In the genomic region with DNA sequence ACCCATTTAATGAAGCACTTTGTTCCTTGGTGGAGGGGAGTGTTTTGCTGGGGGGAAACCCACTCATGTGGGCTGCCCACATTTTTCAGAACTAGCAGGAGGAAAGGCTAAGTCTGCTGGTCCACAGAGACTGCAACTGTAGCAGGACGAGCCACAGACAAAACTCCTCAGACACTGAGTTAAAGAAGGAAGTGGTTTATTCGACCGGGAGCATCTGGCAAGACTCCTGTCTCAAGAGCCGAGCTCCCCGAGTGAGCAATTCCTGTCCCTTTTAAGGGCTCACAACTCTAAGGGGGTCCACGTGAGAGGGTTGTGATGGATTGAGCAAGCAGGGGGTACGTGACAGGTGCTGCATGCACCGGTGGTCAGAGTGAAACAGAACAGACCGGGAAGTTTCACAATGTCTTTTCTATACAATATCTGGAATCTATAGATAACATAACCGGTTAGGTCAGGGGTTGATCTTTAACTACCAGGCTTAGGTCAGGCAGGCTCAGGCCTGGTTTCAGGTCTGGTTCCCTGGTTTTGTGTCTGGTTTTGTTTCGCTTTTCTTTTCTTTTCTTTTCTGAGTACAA, we compare ENCODE assay signal across 8 cellular contexts. TPM values are rescaled to one million over a fixed set of nuclear protein-coding genes. Genes with fewer than 3 reads are reported as not detected.
DNase-seq lines count a peak whose midpoint lies in the region; ATAC-seq and TF ChIP-seq lines count a peak whose summit lies in the region.
"Not testable (repeated sequence)": the region's sequence is repeated elsewhere in the genome, so short reads cannot be mapped to it uniquely, and the experiment has no call there.
"Had no signal": no experiment of that assay in that cellular context is flagged by ENCODE, and none has a peak within 500 bp of the region (broad histone marks: within the 10 kb centered on the region; RNA-seq: fewer than 3 reads in every experiment).

No MANE protein-coding gene starts in this region.

- H3K79me1 ChIP-seq in trophoblast cell (ENCODE audit: low read length), result peaks cover 21% of the 10 kb centered on the region

- not testable (repeated sequence) for H3K36me3 Mint-ChIP-seq in T-helper 17 cell (ENCODE audit: low read depth); memory B cell
- peaks cover 12% of the 10 kb centered on the region for H3K36me3 Mint-ChIP-seq in activated naive CD8-positive, alpha-beta T cell

- TF ChIP-seq CTCF in coronary artery (IDR thresholded peaks at IDR 0.05), result not testable (repeated sequence)

- peak overlapping the region; percentile 47 for H3K4me3 Mint-ChIP-seq in T-helper 17 cell
- peak overlapping the region; percentile 17 for H3K4me3 Mint-ChIP-seq in activated naive CD8-positive, alpha-beta T cell
- H3K4me3 Mint-ChIP-seq in memory B cell, result peak overlapping the region; percentile 77

- WGBS in trophoblast cell (ENCODE audit: extremely low coverage, insufficient coverage, insufficient read length), result no CpG with 5 or more reads among the region's 11 CpGs

- H3K14ac ChIP-seq in trophoblast cell (ENCODE audit: low read length), result peak overlapping the region; percentile 67

- H3K18ac ChIP-seq in trophoblast cell (ENCODE audit: low read length), result peak overlapping the region; percentile 11

- H2BK120ac ChIP-seq in trophoblast cell (ENCODE audit: insufficient read depth, low read length, poor library complexity), result peak overlapping the region; percentile 87

- ATAC-seq in T-helper 17 cell; memory B cell (ENCODE audit: low read depth): not testable (repeated sequence)

- peak overlapping the region in 1 of 2 donors; percentile 64 for H3K27ac ChIP-seq in coronary artery
- H3K27ac ChIP-seq in trophoblast cell (ENCODE audit: low read depth, low read length), result peak overlapping the region; percentile 92
- peak overlapping the region; percentile 58 for H3K27ac ChIP-seq in stomach smooth muscle (ENCODE audit: low read length)

- H3K79me2 ChIP-seq in trophoblast cell (ENCODE audit: control insufficient read depth, insufficient read depth, low read length, poor library complexity), result peaks cover 13% of the 10 kb centered on the region

- peak overlapping the region; percentile 22 for H3K4me2 ChIP-seq in trophoblast cell (ENCODE audit: low read length)

- DNase-seq in GF-D8 (lab: John Stamatoyannopoulos, UW) (peak; percentile 43), trophoblast cell (peak in 1 of 2 donors; percentile 27)
- not testable (repeated sequence) for DNase-seq in T-helper 17 cell; coronary artery (ENCODE audit: low spot score); memory B cell (ENCODE audit: low spot score in 2 of 2)

- H4K8ac ChIP-seq in trophoblast cell (ENCODE audit: low read depth, low read length), result not testable (repeated sequence)

- H3K4me1 ChIP-seq in trophoblast cell (ENCODE audit: control insufficient read depth in 1 of 2, insufficient read depth in 2 of 2, low read length in 2 of 2), result peaks cover 17 to 25% of the 10 kb centered on the region in 2 experiments
- H3K4me1 ChIP-seq in stomach smooth muscle (ENCODE audit: control insufficient read depth, insufficient read depth, low read length), result peaks cover 13% of the 10 kb centered on the region

- H2AFZ ChIP-seq in trophoblast cell (ENCODE audit: insufficient read depth, low read length, poor library complexity), result not testable (repeated sequence)

- not testable (repeated sequence) for H3K9me3 Mint-ChIP-seq in activated naive CD8-positive, alpha-beta T cell (ENCODE audit: low read depth); memory B cell

- not testable (repeated sequence) for H3K9me3 ChIP-seq in T-helper 17 cell (ENCODE audit: control insufficient read depth, low read length, poor library complexity, severe bottlenecking); trophoblast cell (ENCODE audit: insufficient read depth, low read depth, low read length); stomach smooth muscle (ENCODE audit: control insufficient read depth in 2 of 2, low read length in 2 of 2)

- not testable (repeated sequence) for H3K4ac ChIP-seq in trophoblast cell (ENCODE audit: low read depth, low read length)

- H2BK5ac ChIP-seq in trophoblast cell (ENCODE audit: low read depth, low read length, poor library complexity), result peak overlapping the region; percentile 77

- H3K36me3 ChIP-seq in trophoblast cell (ENCODE audit: control insufficient read depth in 1 of 2, insufficient read depth in 2 of 2, low read length in 2 of 2); stomach smooth muscle (ENCODE audit: control insufficient read depth in 2 of 2, insufficient read depth in 2 of 2, low read length in 2 of 2): not testable (repeated sequence)

- not testable (repeated sequence) for H3K27me3 ChIP-seq in trophoblast cell (ENCODE audit: insufficient read depth, low read length); stomach smooth muscle (ENCODE audit: control insufficient read depth in 1 of 2, insufficient read depth in 2 of 2, low read length in 2 of 2)

- H3K27ac Mint-ChIP-seq in T-helper 17 cell (peak overlapping the region; percentile 61), memory B cell (peak overlapping the region; percentile 33)
- H3K27ac Mint-ChIP-seq in activated naive CD8-positive, alpha-beta T cell, result not testable (repeated sequence)

- H3K4me3 ChIP-seq in coronary artery (peak overlapping the region; percentile 54), stomach smooth muscle (ENCODE audit: low read length in 2 of 2) (peak overlapping the region in 1 of 2 donors; percentile 60)
- H3K4me3 ChIP-seq in trophoblast cell (ENCODE audit: low read depth, low read length), result not testable (repeated sequence)

- H3K27me3 Mint-ChIP-seq in T-helper 17 cell; activated naive CD8-positive, alpha-beta T cell; memory B cell: not testable (repeated sequence)

- H4K91ac ChIP-seq in trophoblast cell (ENCODE audit: low read depth, low read length), result peak overlapping the region; percentile 89

- not testable (repeated sequence) for H2AK5ac ChIP-seq in trophoblast cell (ENCODE audit: low read length)

- H3K23ac ChIP-seq in trophoblast cell (ENCODE audit: low read length), result not testable (repeated sequence)

- not testable (repeated sequence) for H2BK12ac ChIP-seq in trophoblast cell (ENCODE audit: low read length)

- H3K4me1 Mint-ChIP-seq in T-helper 17 cell, memory B cell: not testable (repeated sequence)
- H3K4me1 Mint-ChIP-seq in activated naive CD8-positive, alpha-beta T cell (ENCODE audit: low read depth), result peaks cover 19% of the 10 kb centered on the region

- H3K9ac ChIP-seq in trophoblast cell (ENCODE audit: low read length); stomach smooth muscle (ENCODE audit: low read length in 2 of 2): not testable (repeated sequence)

- H4K12ac ChIP-seq in trophoblast cell (ENCODE audit: low read depth, low read length), result not testable (repeated sequence)

RNA-seq across cellular contexts. Expression of a gene that starts 3.1 kb away (rescaled TPM):
- total RNA-seq in T-helper 17 cell, result 1 to 10 TPM; 8.1 to 8.7 TPM
- 16.0 and 16.1 TPM in 2 replicates for polyA plus RNA-seq in trophoblast cell (2013)
- total RNA-seq: Caco-2 had no signal

Comparison
In these comparisons a context has a peak if more than half of its experiments do, and no peak if none do; other contexts are left out.
1. H3K4me3 Mint-ChIP-seq: peak in every context shown above with its lines; median percentile 77 in memory B cell; 47 in T-helper 17 cell; 17 in activated naive CD8-positive, alpha-beta T cell.